ENCODE assay signal across 8 cellular contexts in genomic region chr2:241609859-241610793, GRCh38. TPM values are rescaled to one million over a fixed set of nuclear protein-coding genes. Genes with fewer than 3 reads are reported as not detected.
DNase-seq lines count a peak whose midpoint lies in the region; ATAC-seq and TF ChIP-seq lines count a peak whose summit lies in the region.

No MANE protein-coding gene starts in this region.

- H3K36me3 ChIP-seq in colonic mucosa: no peaks in the 10 kb centered on the region

- H3K27ac ChIP-seq in colonic mucosa: peak overlapping the region; percentile 52

- peak overlapping the region; percentile 68 to 75 for H3K9ac ChIP-seq in colonic mucosa (ENCODE audit: low read depth in 2 of 2, low read length in 2 of 2)

- no peaks in the 10 kb centered on the region for H3K4me1 ChIP-seq in colonic mucosa

- peak; percentile 85 for ATAC-seq in HG02571 (IDR thresholded peaks at IDR 0.05; ENCODE audit: unreplicated experiment)

- peak; percentile 91 for DNase-seq in NCI-H1436 (lab: John Stamatoyannopoulos, UW)
- peak; percentile 87 to 88 for DNase-seq in activated CD4-positive, alpha-beta T cell treated with anti-CD3 and anti-CD28 coated beads for 4 hours
- peak; percentile 91 for DNase-seq in colonic mucosa
- peak; percentile 95 for DNase-seq in left kidney (ENCODE audit: low read depth, low spot score)
- peak; percentile 91 for DNase-seq in stimulated activated CD4-positive, alpha-beta T cell treated with anti-CD3 and anti-CD28 coated beads, Interleukin-1b, Interleukin-23, amount 100 ng/mL, for 48 hours
- no peak for DNase-seq in NCI-H2081 treated with DMSO at 0.1 percent for 48 hours (lab: John Stamatoyannopoulos, UW)

- TF ChIP-seq POLR2A in GM10847 (IDR thresholded peaks at IDR 0.05; ENCODE audit: extremely low read depth, insufficient read length): peak; percentile 18

- H3K4me3 ChIP-seq in colonic mucosa: peak overlapping the region; percentile 55

- no peaks in the 10 kb centered on the region for H3K9me3 ChIP-seq in colonic mucosa

- peak; percentile 56 for TF ChIP-seq CTCF in colonic mucosa (IDR thresholded peaks at IDR 0.05)

- H3K27me3 ChIP-seq in colonic mucosa: no peaks in the 10 kb centered on the region

- intact Hi-C loops in colonic mucosa (cut with DNase I): no loop called here

RNA-seq across cellular contexts. Expression of gene THAP4, which starts 26.8 kb away (rescaled TPM):
- total RNA-seq in colonic mucosa: 10 to 100 TPM; 66.6 to 68.0 TPM

RNA-seq across cellular contexts. Expression of gene ATG4B, which starts 27.4 kb away (rescaled TPM):
- total RNA-seq in colonic mucosa: 100 to 1,000 TPM in 1 of 2 donors, 10 to 100 TPM in 1; 72.4 to 119 TPM

RNA-seq across cellular contexts. Expression of gene BOK, which starts 51.6 kb away (rescaled TPM):
- total RNA-seq in colonic mucosa: 10 to 100 TPM in 1 of 2 donors, 1 to 10 TPM in 1; 8.3 to 14.1 TPM
